Comparison of ENCODE assay signal across 1 cellular context in the genomic region with DNA sequence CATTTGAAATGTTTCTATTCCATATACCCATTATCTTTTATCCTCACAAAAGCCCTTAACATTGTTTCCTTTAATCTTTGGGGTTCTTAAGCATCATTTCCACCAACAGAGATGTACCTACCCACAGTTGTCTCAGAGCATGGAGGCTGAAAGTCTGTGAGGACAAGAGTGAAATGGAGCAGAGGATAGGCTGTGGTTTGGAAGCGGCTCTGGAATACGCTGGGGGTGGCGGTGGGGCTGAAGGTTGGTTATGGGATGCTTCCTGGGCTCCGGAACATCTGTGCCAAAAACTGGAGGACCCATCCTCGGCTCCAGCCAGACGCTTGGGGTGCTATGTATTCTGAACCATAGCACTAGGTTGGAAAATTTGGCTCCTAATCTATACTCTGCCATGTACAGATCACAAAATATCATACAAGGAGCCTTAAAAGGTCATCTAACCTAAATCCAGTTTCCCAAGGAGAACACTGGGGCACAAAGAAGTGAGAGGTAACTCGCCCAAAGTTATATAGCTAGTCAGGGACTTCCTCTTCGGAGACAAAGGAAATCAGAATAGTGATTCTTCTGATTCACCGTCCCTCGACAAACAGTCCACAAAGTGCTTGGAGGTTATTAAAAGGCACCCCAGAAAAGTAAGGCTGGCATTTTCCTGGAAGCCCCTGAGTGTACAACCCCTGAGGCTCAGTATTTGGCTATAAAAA.
TF ChIP-seq lines count a peak whose summit lies in the region.

No MANE protein-coding gene starts in this region.

TF ChIP-seq in WTC11, 78 proteins besides CTCF, POLR2A, EP300 and RAD21 (continued from another document):
- TF ChIP-seq, protein P1, sequence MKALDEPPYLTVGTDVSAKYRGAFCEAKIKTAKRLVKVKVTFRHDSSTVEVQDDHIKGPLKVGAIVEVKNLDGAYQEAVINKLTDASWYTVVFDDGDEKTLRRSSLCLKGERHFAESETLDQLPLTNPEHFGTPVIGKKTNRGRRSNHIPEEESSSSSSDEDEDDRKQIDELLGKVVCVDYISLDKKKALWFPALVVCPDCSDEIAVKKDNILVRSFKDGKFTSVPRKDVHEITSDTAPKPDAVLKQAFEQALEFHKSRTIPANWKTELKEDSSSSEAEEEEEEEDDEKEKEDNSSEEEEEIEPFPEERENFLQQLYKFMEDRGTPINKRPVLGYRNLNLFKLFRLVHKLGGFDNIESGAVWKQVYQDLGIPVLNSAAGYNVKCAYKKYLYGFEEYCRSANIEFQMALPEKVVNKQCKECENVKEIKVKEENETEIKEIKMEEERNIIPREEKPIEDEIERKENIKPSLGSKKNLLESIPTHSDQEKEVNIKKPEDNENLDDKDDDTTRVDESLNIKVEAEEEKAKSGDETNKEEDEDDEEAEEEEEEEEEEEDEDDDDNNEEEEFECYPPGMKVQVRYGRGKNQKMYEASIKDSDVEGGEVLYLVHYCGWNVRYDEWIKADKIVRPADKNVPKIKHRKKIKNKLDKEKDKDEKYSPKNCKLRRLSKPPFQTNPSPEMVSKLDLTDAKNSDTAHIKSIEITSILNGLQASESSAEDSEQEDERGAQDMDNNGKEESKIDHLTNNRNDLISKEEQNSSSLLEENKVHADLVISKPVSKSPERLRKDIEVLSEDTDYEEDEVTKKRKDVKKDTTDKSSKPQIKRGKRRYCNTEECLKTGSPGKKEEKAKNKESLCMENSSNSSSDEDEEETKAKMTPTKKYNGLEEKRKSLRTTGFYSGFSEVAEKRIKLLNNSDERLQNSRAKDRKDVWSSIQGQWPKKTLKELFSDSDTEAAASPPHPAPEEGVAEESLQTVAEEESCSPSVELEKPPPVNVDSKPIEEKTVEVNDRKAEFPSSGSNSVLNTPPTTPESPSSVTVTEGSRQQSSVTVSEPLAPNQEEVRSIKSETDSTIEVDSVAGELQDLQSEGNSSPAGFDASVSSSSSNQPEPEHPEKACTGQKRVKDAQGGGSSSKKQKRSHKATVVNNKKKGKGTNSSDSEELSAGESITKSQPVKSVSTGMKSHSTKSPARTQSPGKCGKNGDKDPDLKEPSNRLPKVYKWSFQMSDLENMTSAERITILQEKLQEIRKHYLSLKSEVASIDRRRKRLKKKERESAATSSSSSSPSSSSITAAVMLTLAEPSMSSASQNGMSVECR (CRISPR knock-in tag; IDR thresholded peaks at IDR 0.05; ENCODE audit: borderline replicate concordance) = no peak
- no peak for TF ChIP-seq TEAD1 (CRISPR knock-in tag; IDR thresholded peaks at IDR 0.05)
TF ChIP-seq in WTC11: peak in this region for 0.
